ENCODE assay signal across 17 cellular contexts in genomic region chr9:116574027-116574679, GRCh38.
DNase-seq lines count a peak whose midpoint lies in the region; ATAC-seq and TF ChIP-seq lines count a peak whose summit lies in the region.
"Had no signal": no experiment of that assay in that cellular context is flagged by ENCODE, and none has a peak within 500 bp of the region (broad histone marks: within the 10 kb centered on the region; RNA-seq: fewer than 3 reads in every experiment).

No MANE protein-coding gene starts in this region.

- no peak overlapping the region for H3K4me3 Mint-ChIP-seq in activated T-cell treated with anti-CD3 and anti-CD28 coated beads, Interleukin-2, amount 50 U/mL, for 24 hours
- H3K4me3 Mint-ChIP-seq: naive thymus-derived CD8-positive, alpha-beta T cell; stimulated activated effector memory CD8-positive, alpha-beta T cell treated with anti-CD3 and anti-CD28 coated beads, Interleukin-12 subunit alpha, Interleukin-12 subunit beta, amount 100 ng/mL, for 72 hours had no signal

- H3K36me3 Mint-ChIP-seq in activated T-cell treated with anti-CD3 and anti-CD28 coated beads, Interleukin-2, amount 50 U/mL, for 24 hours (ENCODE audit: low read depth) = no peaks in the 10 kb centered on the region
- H3K36me3 Mint-ChIP-seq: stimulated activated effector memory CD8-positive, alpha-beta T cell treated with anti-CD3 and anti-CD28 coated beads, Interleukin-12 subunit alpha, Interleukin-12 subunit beta, amount 100 ng/mL, for 72 hours had no signal

- no peak for TF ChIP-seq EP300 in sigmoid colon (IDR thresholded peaks at IDR 0.05)

- H3K4me1 ChIP-seq in lung (ENCODE audit: control insufficient read depth in 2 of 2, insufficient read depth in 2 of 2, low read length in 2 of 2) = peaks cover 1 to 15% of the 10 kb centered on the region in 2 donors
- peaks cover 0 to 17% (median 9%) of the 10 kb centered on the region in 4 donors for H3K4me1 ChIP-seq in sigmoid colon

- H3K9me3 ChIP-seq in lung (ENCODE audit: control insufficient read depth in 2 of 2, insufficient read depth in 1 of 2, low read length in 1 of 2) (no peaks in the 10 kb centered on the region), sigmoid colon (no peaks in the 10 kb centered on the region)
- H3K9me3 ChIP-seq: BLaER1 treated with 17β-estradiol and CSF1 and Interleukin-3, amounts not matched to agents 10 nM and 100 nM; vagina had no signal

- TF ChIP-seq POLR2A in erythroblast (IDR thresholded peaks at IDR 0.05; ENCODE audit: low read length) = no peak
- TF ChIP-seq POLR2A in sigmoid colon (IDR thresholded peaks at IDR 0.05) = no peak

- H3K27me3 Mint-ChIP-seq in activated T-cell treated with anti-CD3 and anti-CD28 coated beads, Interleukin-2, amount 50 U/mL, for 24 hours = no peaks in the 10 kb centered on the region

- H3K4me3 ChIP-seq in lung (no peak overlapping the region), sigmoid colon (no peak overlapping the region)
- H3K4me3 ChIP-seq: BLaER1 treated with 17β-estradiol and CSF1 and Interleukin-3, amounts not matched to agents 10 nM and 100 nM; vagina had no signal

- no peak overlapping the region for H3K27ac Mint-ChIP-seq in activated T-cell treated with anti-CD3 and anti-CD28 coated beads, Interleukin-2, amount 50 U/mL, for 24 hours
- H3K27ac Mint-ChIP-seq: naive thymus-derived CD8-positive, alpha-beta T cell; stimulated activated effector memory CD8-positive, alpha-beta T cell treated with anti-CD3 and anti-CD28 coated beads, Interleukin-12 subunit alpha, Interleukin-12 subunit beta, amount 100 ng/mL, for 72 hours had no signal

- H3K27me3 ChIP-seq in lung (ENCODE audit: control insufficient read depth, insufficient read depth) (no peaks in the 10 kb centered on the region), sigmoid colon (no peaks in the 10 kb centered on the region)
- H3K27me3 ChIP-seq: BLaER1 treated with 17β-estradiol and CSF1 and Interleukin-3, amounts not matched to agents 10 nM and 100 nM; vagina had no signal

- H3K36me3 ChIP-seq in lung (ENCODE audit: control insufficient read depth in 2 of 2, insufficient read depth in 2 of 2, low read length in 2 of 2) = no peaks in the 10 kb centered on the region
- no peaks in the 10 kb centered on the region for H3K36me3 ChIP-seq in sigmoid colon
- H3K36me3 ChIP-seq: BLaER1 treated with 17β-estradiol and CSF1 and Interleukin-3, amounts not matched to agents 10 nM and 100 nM; vagina had no signal

- no peaks in the 10 kb centered on the region for H3K9me3 Mint-ChIP-seq in activated T-cell treated with anti-CD3 and anti-CD28 coated beads, Interleukin-2, amount 50 U/mL, for 24 hours
- H3K9me3 Mint-ChIP-seq: naive thymus-derived CD8-positive, alpha-beta T cell; stimulated activated effector memory CD8-positive, alpha-beta T cell treated with anti-CD3 and anti-CD28 coated beads, Interleukin-12 subunit alpha, Interleukin-12 subunit beta, amount 100 ng/mL, for 72 hours had no signal

- ATAC-seq in lung (ENCODE audit: insufficient read depth, low FRiP score) = no peak
- ATAC-seq in omental fat pad (ENCODE audit: low FRiP score) = no peak
- ATAC-seq: naive thymus-derived CD8-positive, alpha-beta T cell; stimulated activated effector memory CD8-positive, alpha-beta T cell treated with anti-CD3 and anti-CD28 coated beads, Interleukin-12 subunit alpha, Interleukin-12 subunit beta, amount 100 ng/mL, for 72 hours had no signal

- DNase-seq in ELF-1 (ENCODE audit: low read depth, low spot score) (peak; percentile 53), NCI-H226 (peak; percentile 41), erythroblast (lab: John Stamatoyannopoulos, UW) (peak; percentile 67 to 75), lung (ENCODE audit: low spot score) (peak; percentile 56), sigmoid colon (no peak), occipital lobe (lab: John Stamatoyannopoulos, UW) (no peak), omental fat pad (ENCODE audit: low spot score) (no peak)
- no peak for DNase-seq in activated T-cell treated with anti-CD3 and anti-CD28 coated beads, Interleukin-2, amount 50 U/mL, for 24 hours
- DNase-seq: activated effector memory CD4-positive, alpha-beta T cell treated with anti-CD3 and anti-CD28 coated beads, Interleukin-2, amount 50 U/mL, for 16 hours; kidney; naive thymus-derived CD8-positive, alpha-beta T cell; NCI-H1436 treated with DMSO at 0.1 percent for 48 hours; retina; stimulated activated CD4-positive, alpha-beta T cell treated with anti-CD3 and anti-CD28 coated beads, Interleukin-4, amount 100 ng/mL, for 24 hours had no signal

- H3K27ac ChIP-seq in lung (ENCODE audit: low read depth in 1 of 2, low read length in 1 of 2) (no peak overlapping the region), sigmoid colon (no peak overlapping the region)
- H3K27ac ChIP-seq: BLaER1 treated with 17β-estradiol and CSF1 and Interleukin-3, amounts not matched to agents 10 nM and 100 nM; vagina had no signal

- TF ChIP-seq CTCF in lung (IDR thresholded peaks at IDR 0.05; ENCODE audit: control extremely low read depth, extremely low read depth) (no peak), sigmoid colon (IDR thresholded peaks at IDR 0.05) (no peak), omental fat pad (IDR thresholded peaks at IDR 0.05) (no peak)

- 46 to 64% methylated on average over 1 of the region's 1 CpG for WGBS in lung, 2 donors
- WGBS in sigmoid colon, 2 donors = 12 to 67% methylated on average over 1 of the region's 1 CpG

- H3K4me1 Mint-ChIP-seq in activated T-cell treated with anti-CD3 and anti-CD28 coated beads, Interleukin-2, amount 50 U/mL, for 24 hours (ENCODE audit: low read depth) = no peaks in the 10 kb centered on the region
- H3K4me1 Mint-ChIP-seq: naive thymus-derived CD8-positive, alpha-beta T cell; stimulated activated effector memory CD8-positive, alpha-beta T cell treated with anti-CD3 and anti-CD28 coated beads, Interleukin-12 subunit alpha, Interleukin-12 subunit beta, amount 100 ng/mL, for 72 hours had no signal

- intact Hi-C loops in sigmoid colon (cut with DNase I) = loop anchor here (5.0 kb wide), 1 partner anchor 422 kb away; the partner anchor contains the start of gene PAPPA

Comparison
In these comparisons a context has a peak if more than half of its experiments do, and no peak if none do; other contexts are left out.
1. DNase-seq: peak in ELF-1 (single experiment), NCI-H226 (single experiment), erythroblast (2 of 2) and lung (single experiment); none in sigmoid colon (single experiment), activated T-cell treated with anti-CD3 and anti-CD28 coated beads, Interleukin-2, amount 50 U/mL, for 24 hours (single experiment), occipital lobe (single experiment) and omental fat pad (single experiment).